ENCODE assay signal across 19 cellular contexts in the genomic region with DNA sequence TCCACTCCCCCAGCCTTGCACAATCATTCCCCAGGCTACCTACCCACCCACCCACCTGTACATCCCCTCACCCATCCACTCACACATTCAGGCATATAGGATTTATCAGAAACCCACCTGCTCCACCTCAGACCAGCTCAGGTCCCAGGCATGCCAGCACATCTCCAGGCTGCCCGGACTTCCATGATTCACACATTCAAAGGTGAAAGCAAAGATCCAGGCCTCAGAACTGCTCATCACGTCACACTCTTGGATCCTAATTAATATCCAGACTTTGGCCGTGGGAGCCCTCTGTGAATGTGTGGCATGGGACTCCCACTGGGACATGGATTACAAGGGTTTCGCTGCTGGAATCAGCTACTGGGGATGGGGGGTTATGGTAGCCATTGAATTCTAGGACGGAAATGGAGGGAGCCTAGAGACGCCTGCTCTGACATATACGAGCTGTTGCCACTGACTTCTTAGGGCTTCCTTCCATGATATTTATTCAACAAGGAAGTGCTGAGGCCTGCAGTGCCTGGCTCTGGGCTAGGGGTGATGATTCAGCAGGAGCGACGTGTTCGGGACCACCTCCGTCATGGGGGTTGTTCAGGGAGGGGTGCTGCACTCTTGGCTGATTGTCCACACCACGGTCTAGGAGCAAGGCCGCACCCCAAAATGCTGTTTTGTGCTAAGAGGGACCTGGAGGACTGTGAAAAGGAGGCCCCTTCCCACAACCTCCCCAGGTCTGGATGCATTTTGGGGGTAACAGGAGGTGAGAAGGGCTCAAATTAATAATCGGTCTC. TPM values are rescaled to one million over a fixed set of nuclear protein-coding genes. Genes with fewer than 3 reads are reported as not detected.
DNase-seq lines count a peak whose midpoint lies in the region; TF ChIP-seq lines count a peak whose summit lies in the region.
"Had no signal": no experiment of that assay in that cellular context is flagged by ENCODE, and none has a peak within 500 bp of the region (broad histone marks: within the 10 kb centered on the region; RNA-seq: fewer than 3 reads in every experiment).

No MANE protein-coding gene starts in this region.

- no peak overlapping the region for H3K4me3 ChIP-seq in BE2C (ENCODE audit: low read depth, low read length)
- H3K4me3 ChIP-seq in suprapubic skin = no peak overlapping the region
- H3K4me3 ChIP-seq: K562, PC-9 had no signal

- H3K27ac ChIP-seq in suprapubic skin = no peak overlapping the region
- H3K27ac ChIP-seq: PC-9 had no signal

- DNase-seq in BE2C = peak; percentile 1
- peak; percentile 34 for DNase-seq in CD14-positive monocyte (ENCODE audit: low spot score)
- peak; percentile 50 to 70 for DNase-seq in suprapubic skin (ENCODE audit: low spot score in 2 of 2)
- no peak for DNase-seq in MV-4-11 (lab: John Stamatoyannopoulos, UW)
- DNase-seq in DMS79 (lab: John Stamatoyannopoulos, UW) = no peak
- no peak for DNase-seq in NCI-H2171 (lab: John Stamatoyannopoulos, UW)
- DNase-seq: ACHN; CD4-positive, CD25-positive, alpha-beta regulatory T cell; Kasumi-1; NCI-H2029; NCI-H446 treated with DMSO at 0.1 percent for 48 hours; NCI-H526; NCI-H82; NK-92 treated with Interleukin-12 subunit alpha and Interleukin-12 subunit beta, amount 100 ng/mL, for 24 hours; PC-9; SHP77 had no signal

- H3K9me3 ChIP-seq in BE2C = no peaks in the 10 kb centered on the region
- H3K9me3 ChIP-seq in suprapubic skin = no peaks in the 10 kb centered on the region

- H3K27me3 Mint-ChIP-seq in CD14-positive monocyte (ENCODE audit: low read depth in 3 of 3) (peaks cover 0 to 14% (median 8%) of the 10 kb centered on the region in 3 donors), nephron (ENCODE audit: low read depth) (peaks cover 17% of the 10 kb centered on the region)
- H3K27me3 Mint-ChIP-seq: CD4-positive, CD25-positive, alpha-beta regulatory T cell had no signal

- H3K4me1 Mint-ChIP-seq in CD14-positive monocyte (peaks cover 15% of the 10 kb centered on the region), nephron (peaks cover 46% of the 10 kb centered on the region)
- H3K4me1 Mint-ChIP-seq: CD4-positive, CD25-positive, alpha-beta regulatory T cell had no signal

- H3K9me3 Mint-ChIP-seq in CD14-positive monocyte = no peaks in the 10 kb centered on the region
- no peaks in the 10 kb centered on the region for H3K9me3 Mint-ChIP-seq in nephron
- H3K9me3 Mint-ChIP-seq: CD4-positive, CD25-positive, alpha-beta regulatory T cell had no signal

- H3K36me3 Mint-ChIP-seq in CD14-positive monocyte (no peaks in the 10 kb centered on the region), nephron (ENCODE audit: low read depth) (no peaks in the 10 kb centered on the region)
- H3K36me3 Mint-ChIP-seq: CD4-positive, CD25-positive, alpha-beta regulatory T cell had no signal

- TF ChIP-seq POLR2A in suprapubic skin (IDR thresholded peaks at IDR 0.05) = no peak

- H3K4me1 ChIP-seq in BE2C (peaks cover 19% of the 10 kb centered on the region), suprapubic skin (peaks cover 8% of the 10 kb centered on the region)

- no peak overlapping the region for H3K27ac Mint-ChIP-seq in CD14-positive monocyte
- H3K27ac Mint-ChIP-seq in nephron = peak overlapping the region; percentile 26 to 82 (median 65)
- H3K27ac Mint-ChIP-seq: CD4-positive, CD25-positive, alpha-beta regulatory T cell had no signal

- TF ChIP-seq CTCF in BE2C (IDR thresholded peaks at IDR 0.05; ENCODE audit: low read depth, low read length) = no peak
- TF ChIP-seq CTCF in CD14-positive monocyte (IDR thresholded peaks at IDR 0.05) = no peak
- TF ChIP-seq CTCF in nephron (IDR thresholded peaks at IDR 0.05; ENCODE audit: unreplicated experiment in 3 of 3) = no peak
- no peak for TF ChIP-seq CTCF in suprapubic skin (IDR thresholded peaks at IDR 0.05)

- H3K27me3 ChIP-seq in BE2C (no peaks in the 10 kb centered on the region), suprapubic skin (peaks cover 35% of the 10 kb centered on the region)

- WGBS in suprapubic skin = 96% methylated on average over 11 of the region's 14 CpGs

- intact Hi-C loops in CD14-positive monocyte (cut with micrococcal nuclease) = no loop called here

- H3K36me3 ChIP-seq in BE2C (no peaks in the 10 kb centered on the region), suprapubic skin (no peaks in the 10 kb centered on the region)

- TF ChIP-seq EP300 in suprapubic skin (IDR thresholded peaks at IDR 0.05) = no peak

- H3K4me3 Mint-ChIP-seq in CD14-positive monocyte (no peak overlapping the region), nephron (peak overlapping the region in 2 of 3 experiments; percentile 21 to 52)
- H3K4me3 Mint-ChIP-seq: CD4-positive, CD25-positive, alpha-beta regulatory T cell had no signal

RNA-seq across cellular contexts. Expression of a gene that starts 56.9 kb away (rescaled TPM):
- 44.5 TPM for polyA plus RNA-seq in BE2C (2012; ENCODE audit: insufficient read depth, insufficient read length, low read depth)
- polyA plus RNA-seq in CD14-positive monocyte = not detected
- 1 to 10 TPM; 2.6 to 5.3 (median 4.0) TPM for total RNA-seq in suprapubic skin
- total RNA-seq: CD4-positive, CD25-positive, alpha-beta regulatory T cell; M059J; PC-9 had no signal
- polyA plus RNA-seq: CD4-positive, CD25-positive, alpha-beta regulatory T cell had no signal

Comparison
In these comparisons a context has a peak if more than half of its experiments do, and no peak if none do; other contexts are left out.
1. DNase-seq: peak in BE2C (single experiment), CD14-positive monocyte (single experiment) and suprapubic skin (2 of 2); none in MV-4-11 (single experiment), DMS79 (single experiment) and NCI-H2171 (single experiment).
2. H3K27ac Mint-ChIP-seq: peak in nephron (3 of 3); none in CD14-positive monocyte (0 of 7).
3. H3K4me3 Mint-ChIP-seq: peak in nephron (2 of 3); none in CD14-positive monocyte (0 of 2).